Comparison of ENCODE assay signal across 10 cellular contexts in genomic region chr3:45537960-45538640, GRCh38. TPM values are rescaled to one million over a fixed set of nuclear protein-coding genes. Genes with fewer than 3 reads are reported as not detected.
A peak's percentile ranks its signal among the peaks of the same experiment; 100 is the strongest.
DNase-seq lines count a peak whose midpoint lies in the region; ATAC-seq and TF ChIP-seq lines count a peak whose summit lies in the region.
"Had no signal": no experiment of that assay in that cellular context is flagged by ENCODE, and none has a peak within 500 bp of the region (broad histone marks: within the 10 kb centered on the region; RNA-seq: fewer than 3 reads in every experiment).

No MANE protein-coding gene starts in this region.

- TF ChIP-seq POLR2A in esophagus squamous epithelium (IDR thresholded peaks at IDR 0.05) = no peak

- no peak for DNase-seq in AG04450 (ENCODE audit: low read depth, low spot score)
- DNase-seq in NCI-H524 (lab: John Stamatoyannopoulos, UW) = peak; percentile 15 to 82
- no peak for DNase-seq in esophagus squamous epithelium (lab: John Stamatoyannopoulos, UW)
- DNase-seq in myocyte (ENCODE audit: low read depth) = peak; percentile 27
- no peak for DNase-seq in NCI-H1092 treated with DMSO at 0.1 percent for 48 hours (lab: John Stamatoyannopoulos, UW)
- no peak for DNase-seq in GM03348 (ENCODE audit: low spot score)
- DNase-seq: NCI-H146 had no signal

- ATAC-seq in GM21529 (IDR thresholded peaks at IDR 0.05; ENCODE audit: unreplicated experiment) = no peak
- no peak for ATAC-seq in HG03139 (IDR thresholded peaks at IDR 0.05; ENCODE audit: unreplicated experiment)

- peaks cover 0 to 52% (median 0%) of the 10 kb centered on the region in 3 donors for H3K36me3 ChIP-seq in esophagus squamous epithelium

- 62 to 70% methylated on average over 8 of the region's 8 CpGs for WGBS in esophagus squamous epithelium, 2 donors

- CTCF ChIA-PET in AG04450 (lab: Charles Lee) = interaction anchor here (1.6 to 2.0 kb wide), 2 partner anchors 118 to 122 kb away, joined by 9 to 10 read pairs; no protein-coding TSS in a partner anchor

- H3K4me1 ChIP-seq in esophagus squamous epithelium = peaks cover 0 to 22% (median 0%) of the 10 kb centered on the region in 3 donors

- no peaks in the 10 kb centered on the region for H3K9me3 ChIP-seq in AG04450 (ENCODE audit: control insufficient read depth, insufficient read depth, low read length)
- H3K9me3 ChIP-seq in esophagus squamous epithelium = no peaks in the 10 kb centered on the region
- H3K9me3 ChIP-seq: tibial artery had no signal

- H3K27me3 ChIP-seq in AG04450 (ENCODE audit: control insufficient read depth, insufficient read depth, low read length) (no peaks in the 10 kb centered on the region), esophagus squamous epithelium (no peaks in the 10 kb centered on the region)
- H3K27me3 ChIP-seq: tibial artery had no signal

- intact Hi-C loops in esophagus squamous epithelium (cut with DNase I) = no loop called here

- H3K27ac ChIP-seq in AG04450 (ENCODE audit: low read depth, low read length) (peak overlapping the region; percentile 55), esophagus squamous epithelium (peak overlapping the region; percentile 29 to 72 (median 50))
- H3K27ac ChIP-seq: tibial artery had no signal

- POLR2A ChIA-PET in AG04450 (lab: Yijun Ruan, JAX) = no interaction called here

- no peak for TF ChIP-seq CTCF in AG04450 (IDR thresholded peaks at IDR 0.05; ENCODE audit: low read depth, low read length)
- no peak for TF ChIP-seq CTCF in esophagus squamous epithelium (IDR thresholded peaks at IDR 0.05)

- H3K4me3 ChIP-seq in AG04450 (ENCODE audit: low read depth, low read length) = no peak overlapping the region
- H3K4me3 ChIP-seq in esophagus squamous epithelium = no peak overlapping the region
- H3K4me3 ChIP-seq: tibial artery had no signal

RNA-seq across cellular contexts. Expression of gene LIMD1, which starts 56.5 kb away (rescaled TPM):
- 20.7 and 24.3 TPM in 2 replicates for polyA plus RNA-seq in AG04450 (2011; rRNA removed)
- polyA minus RNA-seq in AG04450 (2011; rRNA and poly(A)+ RNA removed) = 62.8 and 81.7 TPM in 2 replicates
- total RNA-seq in esophagus squamous epithelium (10 to 100 TPM in 2 of 4 donors, 1 to 10 TPM in 2; 8.5 to 18.9 (median 11.3) TPM), myocyte (29.2 and 35.9 TPM in 2 replicates)
- polyA plus RNA-seq in myocyte (2012) = 12.4 TPM

Comparison
In these comparisons a context has a peak if more than half of its experiments do, and no peak if none do; other contexts are left out.
1. DNase-seq: peak in NCI-H524 (2 of 2) and myocyte (single experiment); none in AG04450 (single experiment), esophagus squamous epithelium (single experiment), NCI-H1092 treated with DMSO at 0.1 percent for 48 hours (single experiment) and GM03348 (single experiment).